8 cellular contexts compared by ENCODE assay signal in the genomic region with DNA sequence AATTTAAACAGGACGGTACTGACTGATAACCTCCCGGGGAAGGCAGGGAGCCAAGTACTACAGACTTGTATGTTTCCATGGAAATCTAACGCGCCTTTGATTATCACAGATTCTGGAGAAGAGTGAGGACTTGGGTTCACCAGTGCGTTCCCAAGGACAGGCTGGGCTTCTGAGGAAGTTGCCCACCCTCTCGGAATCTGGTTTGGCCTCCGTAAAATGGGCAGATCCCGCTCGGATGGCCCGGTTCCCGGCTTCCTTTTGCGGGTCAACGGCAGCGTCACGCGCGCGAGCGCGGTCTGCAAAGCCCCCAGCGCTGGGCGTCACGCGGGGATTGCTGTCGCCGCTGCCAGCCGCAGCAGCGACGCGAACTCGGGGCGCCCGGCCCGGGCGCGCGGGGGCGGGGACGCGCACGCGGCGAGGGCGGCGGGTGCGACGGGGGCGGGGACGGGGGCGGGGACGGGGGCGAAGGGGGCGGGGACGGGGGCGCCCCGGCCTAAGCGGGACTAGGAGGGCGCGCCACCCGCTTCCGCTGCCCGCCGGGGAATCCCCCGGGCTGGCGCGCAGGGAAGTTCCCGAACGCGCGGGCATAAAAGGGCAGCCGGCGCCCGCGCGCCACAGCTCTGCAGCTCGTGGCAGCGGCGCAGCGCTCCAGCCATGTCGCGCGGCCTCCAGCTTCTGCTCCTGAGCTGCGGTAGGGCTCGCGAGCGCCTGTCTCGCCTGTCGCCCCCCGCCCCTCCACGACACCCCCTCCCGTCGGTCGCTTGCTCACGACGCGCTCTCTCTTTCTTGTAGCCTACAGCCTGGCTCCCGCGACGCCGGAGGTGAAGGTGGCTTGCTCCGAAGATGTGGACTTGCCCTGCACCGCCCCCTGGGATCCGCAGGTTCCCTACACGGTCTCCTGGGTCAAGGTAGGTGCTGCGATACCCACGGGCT. TPM values are rescaled to one million over a fixed set of nuclear protein-coding genes. Genes with fewer than 3 reads are reported as not detected.
DNase-seq lines count a peak whose midpoint lies in the region; ATAC-seq and TF ChIP-seq lines count a peak whose summit lies in the region.

A gene with protein sequence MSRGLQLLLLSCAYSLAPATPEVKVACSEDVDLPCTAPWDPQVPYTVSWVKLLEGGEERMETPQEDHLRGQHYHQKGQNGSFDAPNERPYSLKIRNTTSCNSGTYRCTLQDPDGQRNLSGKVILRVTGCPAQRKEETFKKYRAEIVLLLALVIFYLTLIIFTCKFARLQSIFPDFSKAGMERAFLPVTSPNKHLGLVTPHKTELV (plus strand): TSS at position 615 of the 933 bp plus-strand sequence. CDS start 40 bp downstream, at position 655.

- H3K4me1 ChIP-seq in GM23338 (ENCODE audit: insufficient read depth) (peaks cover 7% of the 10 kb centered on the region; the same call in 1 of the 2 replicates), Loucy (ENCODE audit: insufficient read depth, low read length, poor library complexity, severe bottlenecking) (peaks cover 47% of the 10 kb centered on the region), iPS DF 6.9 (ENCODE audit: control insufficient read depth, insufficient read depth, low read length) (no peaks in the 10 kb centered on the region), skeletal muscle satellite cell (ENCODE audit: control insufficient read depth, insufficient read depth, low read length) (no peaks in the 10 kb centered on the region)

- WGBS in iPS DF 6.9 (ENCODE audit: insufficient coverage, insufficient read length) = no CpG with 5 or more reads among the region's 106 CpGs

- DNase-seq in GM10248 (ENCODE audit: extremely low spot score) (peak; percentile 92), GM23338 (ENCODE audit: low spot score) (peak; percentile 84), T-helper 9 cell (peak; percentile 81), astrocyte of the hippocampus (ENCODE audit: low read depth, low spot score) (peak; percentile 82), iPS DF 6.9 (ENCODE audit: low read depth, low spot score) (no peak), inferior parietal cortex (ENCODE audit: extremely low spot score) (no peak)

- no peaks in the 10 kb centered on the region for H3K79me2 ChIP-seq in GM23338 (replicated peaks; ENCODE audit: insufficient read depth)
- peaks cover 41% of the 10 kb centered on the region for H3K79me2 ChIP-seq in Loucy (ENCODE audit: insufficient read depth, low read length)

- H3K36me3 ChIP-seq in GM23338 (ENCODE audit: insufficient read depth) = no peaks in the 10 kb centered on the region
- no peaks in the 10 kb centered on the region for H3K36me3 ChIP-seq in Loucy (ENCODE audit: insufficient read depth, low read length)
- H3K36me3 ChIP-seq in iPS DF 6.9 (ENCODE audit: control insufficient read depth, insufficient read depth, low read length) = no peaks in the 10 kb centered on the region
- no peaks in the 10 kb centered on the region for H3K36me3 ChIP-seq in skeletal muscle satellite cell (ENCODE audit: insufficient read depth, low read length)

- peaks cover 9% of the 10 kb centered on the region for H3K27me3 Mint-ChIP-seq in GM23338 (ENCODE audit: insufficient read depth, low read depth, poor library complexity)

- peak within 1 kb of the TSS; percentile 96 for H2AFZ ChIP-seq in GM23338
- H2AFZ ChIP-seq in Loucy (ENCODE audit: low read length) = peak within 1 kb of the TSS; percentile 83

- H3K4me2 ChIP-seq in GM23338 = peak within 1 kb of the TSS; percentile 88
- H3K4me2 ChIP-seq in Loucy (ENCODE audit: low read depth, low read length, poor library complexity, severe bottlenecking) = peak within 1 kb of the TSS; percentile 98
- peak within 1 kb of the TSS; percentile 98 for H3K4me2 ChIP-seq in skeletal muscle satellite cell (ENCODE audit: low read length)

- H4K20me1 ChIP-seq in GM23338 (replicated peaks; ENCODE audit: insufficient read depth) (no peaks in the 10 kb centered on the region), Loucy (ENCODE audit: insufficient read depth, low read length, poor library complexity, severe bottlenecking) (peaks cover 4% of the 10 kb centered on the region)

- H3K4me3 ChIP-seq in GM23338 (peak within 1 kb of the TSS; percentile 89), Loucy (ENCODE audit: low read length, poor library complexity, severe bottlenecking) (peak within 1 kb of the TSS; percentile 85), iPS DF 6.9 (ENCODE audit: low read length) (peak within 1 kb of the TSS; percentile 96), skeletal muscle satellite cell (ENCODE audit: low read length) (peak within 1 kb of the TSS; percentile 87)

- peak within 1 kb of the TSS; percentile 89 for H3K4me3 Mint-ChIP-seq in GM23338

- no peaks in the 10 kb centered on the region for H3K9me3 Mint-ChIP-seq in GM23338

- H3K27ac ChIP-seq in GM23338 (ENCODE audit: low read depth) = no peak within 1 kb of the TSS
- no peak within 1 kb of the TSS for H3K27ac ChIP-seq in iPS DF 6.9 (ENCODE audit: low read length)

- no peaks in the 10 kb centered on the region for H3K9me3 ChIP-seq in Loucy (ENCODE audit: insufficient read depth, low read depth, low read length)
- H3K9me3 ChIP-seq in iPS DF 6.9 (ENCODE audit: control insufficient read depth, insufficient read depth, low read length) = no peaks in the 10 kb centered on the region
- no peaks in the 10 kb centered on the region for H3K9me3 ChIP-seq in skeletal muscle satellite cell (replicated peaks; ENCODE audit: low read length)

- POLR2A ChIA-PET in GM10248 (lab: Yijun Ruan, JAX) = interaction anchor here (0.7 to 3.3 kb wide), 9 partner anchors 8 to 41 kb away, joined by 3 to 27 read pairs (median 3); no protein-coding TSS in a partner anchor

- CTCF ChIA-PET in GM10248 (lab: Yijun Ruan, JAX) = no interaction called here

- H3K9me2 ChIP-seq in GM23338 (ENCODE audit: insufficient read depth) = no peaks in the 10 kb centered on the region
- no peaks in the 10 kb centered on the region for H3K9me2 ChIP-seq in Loucy (replicated peaks; ENCODE audit: low read depth, low read length)

- peak; percentile 91 for ATAC-seq in GM23338

- no peak within 1 kb of the TSS for H3K27ac Mint-ChIP-seq in GM23338

- H3K9ac ChIP-seq in Loucy (ENCODE audit: low read depth, low read length, poor library complexity, severe bottlenecking) (peak within 1 kb of the TSS; percentile 79), skeletal muscle satellite cell (ENCODE audit: low read depth, low read length) (peak within 1 kb of the TSS; percentile 78)

- H3K36me3 Mint-ChIP-seq in GM23338 (ENCODE audit: low read depth) = no peaks in the 10 kb centered on the region; the same call in 2 of the 3 replicates

- peaks cover 7% of the 10 kb centered on the region for H3K4me1 Mint-ChIP-seq in GM23338

- H3K27me3 ChIP-seq in GM23338 (ENCODE audit: insufficient read depth) = peaks cover 19% of the 10 kb centered on the region
- H3K27me3 ChIP-seq in Loucy (ENCODE audit: insufficient read depth, low read length, poor library complexity, severe bottlenecking) = no peaks in the 10 kb centered on the region
- no peaks in the 10 kb centered on the region for H3K27me3 ChIP-seq in iPS DF 6.9 (ENCODE audit: control insufficient read depth, insufficient read depth, low read length)
- H3K27me3 ChIP-seq in skeletal muscle satellite cell (ENCODE audit: control insufficient read depth, insufficient read depth, low read length) = no peaks in the 10 kb centered on the region

- TF ChIP-seq CTCF in GM10248 (IDR thresholded peaks at IDR 0.05; ENCODE audit: control extremely low read depth, extremely low read depth, low read depth, missing control alignments) = peak; percentile 29
- TF ChIP-seq CTCF in GM23338 (conservative IDR thresholded peaks at IDR 0.05; ENCODE audit: low read depth in 2 of 2) = peak; percentile 31 to 36; a peak in 2 of 4 replicates
- peak; percentile 30 for TF ChIP-seq CTCF in Loucy (conservative IDR thresholded peaks at IDR 0.05; ENCODE audit: low read length)

- H3F3A ChIP-seq in GM23338 (replicated peaks; ENCODE audit: low read depth) (no peaks in the 10 kb centered on the region), Loucy (ENCODE audit: low read depth) (peaks cover 6% of the 10 kb centered on the region; the same call in 1 of the 2 replicates)

TF ChIP-seq in GM23338, 12 proteins besides CTCF, POLR2A, EP300 and RAD21 (continues in another document):
- TF ChIP-seq POLR2AphosphoS5 (IDR thresholded peaks at IDR 0.05; ENCODE audit: low read depth) = peak; percentile 54
- TF ChIP-seq EZH2 (IDR thresholded peaks at IDR 0.05; ENCODE audit: low read depth, unreplicated experiment) = no peak
- TF ChIP-seq STAT1 (IDR thresholded peaks at IDR 0.05; ENCODE audit: unreplicated experiment) = no peak
- no peak for TF ChIP-seq JUNB (IDR thresholded peaks at IDR 0.05; ENCODE audit: unreplicated experiment)
- TF ChIP-seq, protein P1, sequence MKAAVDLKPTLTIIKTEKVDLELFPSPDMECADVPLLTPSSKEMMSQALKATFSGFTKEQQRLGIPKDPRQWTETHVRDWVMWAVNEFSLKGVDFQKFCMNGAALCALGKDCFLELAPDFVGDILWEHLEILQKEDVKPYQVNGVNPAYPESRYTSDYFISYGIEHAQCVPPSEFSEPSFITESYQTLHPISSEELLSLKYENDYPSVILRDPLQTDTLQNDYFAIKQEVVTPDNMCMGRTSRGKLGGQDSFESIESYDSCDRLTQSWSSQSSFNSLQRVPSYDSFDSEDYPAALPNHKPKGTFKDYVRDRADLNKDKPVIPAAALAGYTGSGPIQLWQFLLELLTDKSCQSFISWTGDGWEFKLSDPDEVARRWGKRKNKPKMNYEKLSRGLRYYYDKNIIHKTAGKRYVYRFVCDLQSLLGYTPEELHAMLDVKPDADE (IDR thresholded peaks at IDR 0.05) = no peak

RNA-seq across cellular contexts. Expression of the gene that starts here (rescaled TPM):
- total RNA-seq in GM23338 (2014; rRNA removed; shearing (Covaris generic)) = 10.9 and 13.2 TPM in 2 replicates
- 6.0 and 8.1 TPM in 2 replicates for polyA plus RNA-seq in GM23338 (2016; fragmentation: Nextera tagmentation; extraction: Ambion mirVana)
- 2.0 and 3.3 TPM in 2 replicates for total RNA-seq in skeletal muscle satellite cell (2012; rRNA removed)

Comparison
In these comparisons a context has a peak if more than half of its experiments do, and no peak if none do; other contexts are left out.
1. DNase-seq: peak in GM10248 (single experiment), GM23338 (single experiment), T-helper 9 cell (single experiment) and astrocyte of the hippocampus (single experiment); none in iPS DF 6.9 (single experiment) and inferior parietal cortex (single experiment).
2. Peak in every context shown above with its lines, with median percentiles within 50 percentile points of each other: CTCF ChIP-seq, H3K4me2 ChIP-seq and H3K4me3 ChIP-seq.